Comparison of ENCODE assay signal across 18 cellular contexts in genomic region chr6:14802761-14803160, GRCh38.
"Had no signal": no experiment of that assay in that cellular context is flagged by ENCODE, and none has a peak within 500 bp of the region (broad histone marks: within the 10 kb centered on the region; RNA-seq: fewer than 3 reads in every experiment).

No MANE protein-coding gene starts in this region.

- ATAC-seq: esophagus mucosa, heart left ventricle, left colon, left ventricle myocardium superior, right cardiac atrium had no signal

- H3K36me3 ChIP-seq: heart left ventricle, ovary, thyroid gland, upper lobe of left lung, uterus had no signal

- H3K27me3 ChIP-seq: heart left ventricle, ovary, thyroid gland, upper lobe of left lung, uterus had no signal

- H3K4me3 ChIP-seq: heart left ventricle, lung, ovary, thyroid gland, upper lobe of left lung, uterus had no signal

- DNase-seq: effector memory CD4-positive, alpha-beta T cell; heart left ventricle; hippocampal formation; left colon; left ventricle myocardium superior; mesendoderm; naive B cell; nephron progenitor cell; ovary; right cardiac atrium; small intestine; stimulated activated CD4-positive, alpha-beta T cell treated with anti-CD3 and anti-CD28 coated beads, Interleukin-12 subunit alpha, Interleukin-12 subunit beta, amount 100 ng/mL, for 4 hours; stimulated activated naive CD4-positive, alpha-beta T cell treated with Interleukin-2 at 50 U/mL for 16 hours; thyroid gland; uterus had no signal

- H3K27ac ChIP-seq: heart left ventricle, ovary, thyroid gland, upper lobe of left lung, uterus had no signal

- H3K9me3 ChIP-seq: ovary, thyroid gland, upper lobe of left lung, uterus had no signal

- H3K27me3 Mint-ChIP-seq: naive B cell had no signal

- H3K27ac Mint-ChIP-seq: nephron progenitor cell had no signal

- H3K4me3 Mint-ChIP-seq: naive B cell, nephron progenitor cell had no signal
